Comparison of ENCODE assay signal across 10 cellular contexts in genomic region chr10:95784279-95784913, GRCh38. TPM values are rescaled to one million over a fixed set of nuclear protein-coding genes. Genes with fewer than 3 reads are reported as not detected.
DNase-seq lines count a peak whose midpoint lies in the region; ATAC-seq and TF ChIP-seq lines count a peak whose summit lies in the region.
"Had no signal": no experiment of that assay in that cellular context is flagged by ENCODE, and none has a peak within 500 bp of the region (broad histone marks: within the 10 kb centered on the region; RNA-seq: fewer than 3 reads in every experiment).

No MANE protein-coding gene starts in this region.

- no peaks in the 10 kb centered on the region for H3K27me3 ChIP-seq in prostate gland (replicated peaks; ENCODE audit: insufficient read depth)

- H3K9me3 ChIP-seq in prostate gland, result no peaks in the 10 kb centered on the region

- H3K4me3 Mint-ChIP-seq in naive B cell, result peak overlapping the region in 7 of 8 donors; percentile 31 to 84 (median 62)
- H3K4me3 Mint-ChIP-seq: T-cell had no signal

- H3K27ac Mint-ChIP-seq in naive B cell, result peak overlapping the region; percentile 88 to 98 (median 97)
- H3K27ac Mint-ChIP-seq: T-cell had no signal

- H3K4me1 Mint-ChIP-seq in naive B cell, result peaks cover 59 to 85% (median 85%) of the 10 kb centered on the region in 3 donors

- no peak overlapping the region for H3K27ac ChIP-seq in prostate gland

- WGBS in prostate gland, result 90% methylated on average over 3 of the region's 3 CpGs

- H3K9me3 Mint-ChIP-seq in naive B cell, result peaks cover 0 to 5% (median 0%) of the 10 kb centered on the region in 7 donors
- H3K9me3 Mint-ChIP-seq: T-cell had no signal

- H3K27me3 Mint-ChIP-seq in naive B cell, result no peaks in the 10 kb centered on the region

- ATAC-seq in GM21515 (IDR thresholded peaks at IDR 0.05; ENCODE audit: unreplicated experiment), result peak; percentile 5
- peak; percentile 1 for ATAC-seq in HG03565 (IDR thresholded peaks at IDR 0.05; ENCODE audit: unreplicated experiment)
- ATAC-seq in naive B cell (ENCODE audit: low read depth in 2 of 2), result peak; percentile 30 to 38
- ATAC-seq: T-cell had no signal

- H3K4me3 ChIP-seq in prostate gland, result no peak overlapping the region

- TF ChIP-seq POLR2A in prostate gland (IDR thresholded peaks at IDR 0.05), result no peak

- no peaks in the 10 kb centered on the region for H3K4me1 ChIP-seq in prostate gland (replicated peaks)

- H3K36me3 ChIP-seq in prostate gland, result no peaks in the 10 kb centered on the region

- intact Hi-C loops in prostate gland (cut with DNase I), result no loop called here

- peak; percentile 16 for DNase-seq in NCI-H82 (lab: John Stamatoyannopoulos, UW)
- DNase-seq in NCI-H82 treated with DMSO at 0.1 percent for 48 hours (lab: John Stamatoyannopoulos, UW; ENCODE audit: unreplicated experiment), result no peak
- DNase-seq in naive B cell, result no peak
- DNase-seq in prostate gland (ENCODE audit: low spot score), result no peak
- no peak for DNase-seq in medulla oblongata (ENCODE audit: extremely low spot score)
- DNase-seq in amygdala (lab: John Stamatoyannopoulos, UW), result no peak
- DNase-seq: activated naive CD4-positive, alpha-beta T cell treated with anti-CD3 and anti-CD28 coated beads, Interleukin-2, amount 50 U/mL, for 16 hours; T-cell had no signal

- H3K36me3 Mint-ChIP-seq in naive B cell, result peaks cover 10 to 13% of the 10 kb centered on the region in 2 donors
- H3K36me3 Mint-ChIP-seq: T-cell had no signal

- TF ChIP-seq CTCF in prostate gland (IDR thresholded peaks at IDR 0.05), result no peak

RNA-seq across cellular contexts. Expression of gene ENTPD1, which starts 28.4 kb away (rescaled TPM):
- polyA plus RNA-seq in naive B cell (ENCODE audit: low read depth in 6 of 6), result 10 to 100 TPM; 39.0 to 59.2 (median 48.9) TPM
- total RNA-seq in prostate gland, result 1 to 10 TPM; 7.0 to 9.3 TPM
